In genomic region chr16:23182206-23182674, GRCh38 we compare ENCODE assay signal across 9 cellular contexts. TPM values are rescaled to one million over a fixed set of nuclear protein-coding genes. Genes with fewer than 3 reads are reported as not detected.
A peak's percentile ranks its signal among the peaks of the same experiment; 100 is the strongest.
DNase-seq lines count a peak whose midpoint lies in the region; ATAC-seq and TF ChIP-seq lines count a peak whose summit lies in the region.
"Had no signal": no experiment of that assay in that cellular context is flagged by ENCODE, and none has a peak within 500 bp of the region (broad histone marks: within the 10 kb centered on the region; RNA-seq: fewer than 3 reads in every experiment).

No MANE protein-coding gene starts in this region.

- peaks cover 0 to 15% (median 14%) of the 10 kb centered on the region in 4 donors for H3K4me1 ChIP-seq in sigmoid colon

- H3K4me1 Mint-ChIP-seq in T-helper 17 cell: peaks cover 4% of the 10 kb centered on the region

- intact Hi-C loops in sigmoid colon (cut with DNase I): loop anchor here (1.0 to 10.0 kb wide), 2 partner anchors 133 to 252 kb away; no protein-coding TSS in a partner anchor

- H3K27me3 Mint-ChIP-seq in T-helper 17 cell: peaks cover 69% of the 10 kb centered on the region

- H3K36me3 ChIP-seq in sigmoid colon: no peaks in the 10 kb centered on the region

- peaks cover 16 to 46% (median 19%) of the 10 kb centered on the region in 3 donors for H3K27me3 ChIP-seq in sigmoid colon

- TF ChIP-seq EP300 in sigmoid colon (IDR thresholded peaks at IDR 0.05): no peak

- peak overlapping the region; percentile 71 for H3K4me3 Mint-ChIP-seq in T-helper 17 cell

- TF ChIP-seq POLR2A in sigmoid colon (IDR thresholded peaks at IDR 0.05): no peak

- 3% methylated on average over 33 of the region's 33 CpGs for WGBS in sigmoid colon, 2 donors

- peak; percentile 55 for DNase-seq in GDM1 (lab: John Stamatoyannopoulos, UW)
- DNase-seq in HFF-Myc (ENCODE audit: extremely low read depth, low read depth): no peak
- DNase-seq in NCI-H1092 treated with DMSO at 0.1 percent for 48 hours (lab: John Stamatoyannopoulos, UW): peak; percentile 73
- peak; percentile 52 to 69 (median 65) for DNase-seq in T-helper 17 cell
- DNase-seq in amygdala (lab: John Stamatoyannopoulos, UW): peak in 45 of 56 donors; percentile 4 to 77 (median 30)
- peak; percentile 80 for DNase-seq in hepatic stellate cell (ENCODE audit: low spot score)
- peak; percentile 80 for DNase-seq in sigmoid colon
- DNase-seq in NK-92 treated with Interleukin-12 subunit alpha and Interleukin-12 subunit beta, amount 100 ng/mL, for 24 hours (lab: John Stamatoyannopoulos, UW): no peak

- peak; percentile 99 for ATAC-seq in T-helper 17 cell

- H3K4me3 ChIP-seq in HFF-Myc (replicated peaks; ENCODE audit: low read depth, low read length) (no peak overlapping the region), sigmoid colon (peak overlapping the region; percentile 22 to 57 (median 47))

- no peak overlapping the region for H3K27ac ChIP-seq in sigmoid colon

- peak; percentile 83 for TF ChIP-seq CTCF in HFF-Myc (IDR thresholded peaks at IDR 0.05; ENCODE audit: low read depth, low read length, missing control alignments)
- peak; percentile 74 to 98 (median 90) for TF ChIP-seq CTCF in sigmoid colon (IDR thresholded peaks at IDR 0.05)

- H3K9me3 ChIP-seq in T-helper 17 cell (ENCODE audit: control insufficient read depth, low read length, poor library complexity, severe bottlenecking) (no peaks in the 10 kb centered on the region), sigmoid colon (no peaks in the 10 kb centered on the region)

- H3K27ac Mint-ChIP-seq in T-helper 17 cell: no peak overlapping the region

- H3K36me3 Mint-ChIP-seq in T-helper 17 cell (ENCODE audit: low read depth): peaks cover 10% of the 10 kb centered on the region

RNA-seq across cellular contexts. Expression of gene SCNN1G, which starts 0.3 kb away (rescaled TPM):
- not detected for total RNA-seq in T-helper 17 cell
- under 1 TPM in 2 of 4 donors, not detected in 2; under 0.01 to 0.16 TPM for total RNA-seq in sigmoid colon
- polyA plus RNA-seq in sigmoid colon: 10 to 100 TPM in 1 of 3 donors, 1 to 10 TPM in 2; 3.0 to 36.2 (median 9.2) TPM
- total RNA-seq: mononuclear cell had no signal

RNA-seq across cellular contexts. Expression of gene USP31, which starts 33.0 kb away (rescaled TPM):
- 1 to 10 TPM; 3.5 to 7.2 TPM for total RNA-seq in T-helper 17 cell
- total RNA-seq in sigmoid colon: 10 to 100 TPM; 12.7 to 21.0 (median 16.7) TPM
- polyA plus RNA-seq in sigmoid colon: 1 to 10 TPM in 2 of 3 donors, under 1 TPM in 1; 0.60 to 4.0 (median 2.3) TPM

Comparison
In these comparisons a context has a peak if more than half of its experiments do, and no peak if none do; other contexts are left out.
1. DNase-seq: peak in GDM1 (single experiment), NCI-H1092 treated with DMSO at 0.1 percent for 48 hours (single experiment), T-helper 17 cell (3 of 3), amygdala (45 of 56), hepatic stellate cell (single experiment) and sigmoid colon (single experiment); none in HFF-Myc (single experiment) and NK-92 treated with Interleukin-12 subunit alpha and Interleukin-12 subunit beta, amount 100 ng/mL, for 24 hours (single experiment).